25 cellular contexts compared by ENCODE assay signal in genomic region chr19:2656533-2656932, GRCh38. TPM values are rescaled to one million over a fixed set of nuclear protein-coding genes. Genes with fewer than 3 reads are reported as not detected.
DNase-seq lines count a peak whose midpoint lies in the region; ATAC-seq, FAIRE-seq and TF ChIP-seq lines count a peak whose summit lies in the region.
"Had no signal": no experiment of that assay in that cellular context is flagged by ENCODE, and none has a peak within 500 bp of the region (broad histone marks: within the 10 kb centered on the region; RNA-seq: fewer than 3 reads in every experiment).

No MANE protein-coding gene starts in this region.

- H3K4me3 ChIP-seq in K562 = no peak overlapping the region
- H3K4me3 ChIP-seq: A549; BLaER1 treated with 17β-estradiol and CSF1 and Interleukin-3, amounts not matched to agents 10 nM and 100 nM; HAP-1 had no signal

- H2AFZ ChIP-seq in K562 (ENCODE audit: low read depth, low read length) = no peak overlapping the region

- WGBS in K562 (ENCODE audit: insufficient coverage, low coverage, missing lambda C conversion rate) = 23% methylated on average over 9 of the region's 9 CpGs

- CTCF ChIA-PET in K562 (lab: Yijun Ruan, JAX; ENCODE audit: low intra/inter-chr PET ratio) = no interaction called here

- peak overlapping the region in 2 of 3 donors; percentile 31 to 46 for H3K27ac Mint-ChIP-seq in IgD-negative memory B cell
- H3K27ac Mint-ChIP-seq in naive B cell = peak overlapping the region in 5 of 6 donors; percentile 56 to 84 (median 67)
- H3K27ac Mint-ChIP-seq: CD14-positive monocyte; CD4-positive, alpha-beta T cell; HFFc6 had no signal

- H3K27me3 ChIP-seq in K562 (ENCODE audit: control insufficient read depth in 2 of 2, insufficient read depth in 2 of 2, low read length in 2 of 2) = peaks cover 14 to 34% of the 10 kb centered on the region in 2 experiments
- H3K27me3 ChIP-seq: BE2C; BLaER1 treated with 17β-estradiol and CSF1 and Interleukin-3, amounts not matched to agents 10 nM and 100 nM had no signal

- DNase-seq in K562 (ENCODE audit: extremely low read depth in 1 of 4, low spot score in 3 of 4) (no peak), naive B cell (no peak), erythroblast (lab: John Stamatoyannopoulos, UW) (no peak), GM03348 (ENCODE audit: low spot score) (no peak)
- DNase-seq: 8988T; ACHN; AML-193; BE2C; CD4-positive, alpha-beta T cell; CD8-positive, alpha-beta memory T cell; DMS 273 treated with DMSO at 0.1 percent for 48 hours; DMS79; EL; GDM1; GOT3; HFFc6 had no signal

- ATAC-seq in K562 (no peak), naive B cell (ENCODE audit: low read depth in 2 of 2) (no peak), HG02588 (IDR thresholded peaks at IDR 0.05; ENCODE audit: unreplicated experiment) (no peak)
- ATAC-seq: A549 had no signal

- no peaks in the 10 kb centered on the region for H3K36me3 ChIP-seq in K562 (ENCODE audit: control insufficient read depth, insufficient read depth, low read length)
- H3K36me3 ChIP-seq: BE2C, HAP-1 had no signal

- POLR2A ChIA-PET in K562 (lab: Yijun Ruan, JAX) = no interaction called here

- H3K4me2 ChIP-seq in K562 (ENCODE audit: insufficient read depth, low read length) = no peak overlapping the region
- H3K4me2 ChIP-seq: A549 had no signal

- H3K4me3 Mint-ChIP-seq in IgD-negative memory B cell (no peak overlapping the region), naive B cell (no peak overlapping the region)
- H3K4me3 Mint-ChIP-seq: CD14-positive monocyte; CD4-positive, alpha-beta T cell; CD8-positive, alpha-beta memory T cell; HFFc6 had no signal

- no peaks in the 10 kb centered on the region for H3K79me2 ChIP-seq in K562 (ENCODE audit: control insufficient read depth, insufficient read depth, low read length)

- no TSS peak for BruUV-seq in K562 (replicated peaks; lab: Mats Ljungman, UMichigan)

- H3K27me3 Mint-ChIP-seq in IgD-negative memory B cell (no peaks in the 10 kb centered on the region), naive B cell (no peaks in the 10 kb centered on the region)
- H3K27me3 Mint-ChIP-seq: CD4-positive, alpha-beta T cell had no signal

- TF ChIP-seq POLR2A in K562 (conservative IDR thresholded peaks at IDR 0.05) = no peak
- TF ChIP-seq POLR2A in erythroblast (IDR thresholded peaks at IDR 0.05; ENCODE audit: low read length) = no peak

- H3K4me1 Mint-ChIP-seq in IgD-negative memory B cell (peaks cover 17 to 27% (median 20%) of the 10 kb centered on the region in 3 donors), naive B cell (peaks cover 33 to 65% (median 36%) of the 10 kb centered on the region in 3 donors)
- H3K4me1 Mint-ChIP-seq: CD8-positive, alpha-beta memory T cell had no signal

- in situ Hi-C loops in K562 (cut with MboI) = no loop called here

- no peak overlapping the region for H3K9ac ChIP-seq in K562 (ENCODE audit: insufficient read depth in 1 of 2, low read depth in 2 of 2, low read length in 2 of 2)
- H3K9ac ChIP-seq: BLaER1 treated with 17β-estradiol and CSF1 and Interleukin-3, amounts not matched to agents 10 nM and 100 nM had no signal

- no peak for TF ChIP-seq RAD21 in K562 (CRISPR knock-in tag; conservative IDR thresholded peaks at IDR 0.05 in 1 of 2, IDR thresholded peaks at IDR 0.05 in 1 of 2)

- TF ChIP-seq EP300 in K562 (IDR thresholded peaks at IDR 0.05; ENCODE audit: low read length) = no peak

- peaks cover 8% of the 10 kb centered on the region for H3K36me3 Mint-ChIP-seq in IgD-negative memory B cell
- peaks cover 5% of the 10 kb centered on the region in 2 donors for H3K36me3 Mint-ChIP-seq in naive B cell
- H3K36me3 Mint-ChIP-seq: CD14-positive monocyte; CD8-positive, alpha-beta memory T cell had no signal

- H4K20me1 ChIP-seq in K562 (replicated peaks; ENCODE audit: control insufficient read depth, insufficient read depth, low read length) = no peaks in the 10 kb centered on the region

- no peaks in the 10 kb centered on the region for H3K9me3 Mint-ChIP-seq in IgD-negative memory B cell
- peaks cover 0 to 2% (median 0%) of the 10 kb centered on the region in 7 donors for H3K9me3 Mint-ChIP-seq in naive B cell
- H3K9me3 Mint-ChIP-seq: CD4-positive, alpha-beta T cell; CD8-positive, alpha-beta memory T cell; HFFc6 had no signal

- H3K4me1 ChIP-seq in K562 (replicated peaks in 1 of 2; ENCODE audit: control insufficient read depth in 2 of 2, insufficient read depth in 2 of 2, low read length in 2 of 2) = peaks cover 0 to 9% of the 10 kb centered on the region in 2 experiments; a peak in 2 of 5 replicates
- H3K4me1 ChIP-seq: A549, BE2C, HAP-1 had no signal

- TF ChIP-seq CTCF in K562 (IDR thresholded peaks at IDR 0.05 in 2 of 3, conservative IDR thresholded peaks at IDR 0.05 in 1 of 3; ENCODE audit: insufficient read depth in 2 of 3, low read depth in 1 of 3, low read length in 3 of 3) = no peak

- H3K27ac ChIP-seq in K562 (ENCODE audit: extremely low read depth, low read depth, low read length) = no peak overlapping the region
- H3K27ac ChIP-seq: A549; BLaER1 treated with 17β-estradiol and CSF1 and Interleukin-3, amounts not matched to agents 10 nM and 100 nM had no signal

- no peaks in the 10 kb centered on the region for H3K9me1 ChIP-seq in K562 (ENCODE audit: control insufficient read depth, insufficient read depth, low read length)

- H3K9me3 ChIP-seq in K562 (replicated peaks; ENCODE audit: control insufficient read depth, insufficient read depth, low read depth, low read length) = no peaks in the 10 kb centered on the region; the same call in 1 of the 2 replicates
- H3K9me3 ChIP-seq: A549, BE2C, HAP-1 had no signal

- intact Hi-C loops in K562 (cut with micrococcal nuclease) = no loop called here

- no peak for FAIRE-seq in K562 (lab: Jason Lieb, UNC)
- FAIRE-seq: A549, D721Med, GM12892, H54 had no signal

TF ChIP-seq in K562, 482 proteins besides CTCF, POLR2A, EP300 and RAD21 (continues in another document):
- TF ChIP-seq DIDO1 (tag; IDR thresholded peaks at IDR 0.05; ENCODE audit: low read depth) = no peak
- TF ChIP-seq L3MBTL2 (IDR thresholded peaks at IDR 0.05) = peak; percentile 60
- no peak for TF ChIP-seq TBP (optimal IDR thresholded peaks at IDR 0.05; ENCODE audit: low read depth, low read length)
- TF ChIP-seq RB1 (IDR thresholded peaks at IDR 0.05; ENCODE audit: low read depth) = no peak
- no peak for TF ChIP-seq POLR2H (tag; IDR thresholded peaks at IDR 0.05; ENCODE audit: low read depth)
- TF ChIP-seq KDM2B (CRISPR knock-in tag; IDR thresholded peaks at IDR 0.05) = no peak
- TF ChIP-seq, protein P1, sequence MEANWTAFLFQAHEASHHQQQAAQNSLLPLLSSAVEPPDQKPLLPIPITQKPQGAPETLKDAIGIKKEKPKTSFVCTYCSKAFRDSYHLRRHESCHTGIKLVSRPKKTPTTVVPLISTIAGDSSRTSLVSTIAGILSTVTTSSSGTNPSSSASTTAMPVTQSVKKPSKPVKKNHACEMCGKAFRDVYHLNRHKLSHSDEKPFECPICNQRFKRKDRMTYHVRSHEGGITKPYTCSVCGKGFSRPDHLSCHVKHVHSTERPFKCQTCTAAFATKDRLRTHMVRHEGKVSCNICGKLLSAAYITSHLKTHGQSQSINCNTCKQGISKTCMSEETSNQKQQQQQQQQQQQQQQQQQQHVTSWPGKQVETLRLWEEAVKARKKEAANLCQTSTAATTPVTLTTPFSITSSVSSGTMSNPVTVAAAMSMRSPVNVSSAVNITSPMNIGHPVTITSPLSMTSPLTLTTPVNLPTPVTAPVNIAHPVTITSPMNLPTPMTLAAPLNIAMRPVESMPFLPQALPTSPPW (CRISPR knock-in tag; IDR thresholded peaks at IDR 0.05) = no peak
- peak in 1 of 2 experiments; percentile 50 for TF ChIP-seq E2F6 (IDR thresholded peaks at IDR 0.05; ENCODE audit: borderline replicate concordance in 1 of 2, extremely low read depth in 1 of 2, insufficient read depth in 1 of 2, insufficient read length in 1 of 2, low read depth in 1 of 2, low read length in 1 of 2, poor library complexity in 1 of 2, severe bottlenecking in 1 of 2)

RNA-seq across cellular contexts. Expression of gene GNG7, which starts 46.0 kb away (rescaled TPM):
- 74.6 TPM for polyA plus RNA-seq in IgD-negative memory B cell
- 0.09 and 0.16 TPM in 2 replicates for total RNA-seq in K562 (2011; cell fraction: chromatin; rRNA removed; ENCODE audit: low replicate concordance)
- total RNA-seq in K562 (2011; cell fraction: nucleolus; rRNA removed) = under 0.01 and 0.13 TPM in 2 replicates
- 0.15 TPM in 1 of 2 replicates, not detected in the other for total RNA-seq in K562 (2011; cell fraction: nucleoplasm; rRNA removed)
- total RNA-seq in K562 (2014; rRNA removed) = 0.09 TPM in 1 of 2 replicates, not detected in the other
- total RNA-seq in K562 (2014; rRNA removed; fragmentation: Illumina TruSeq; extraction: Trizol) = 0.04 TPM in 1 of 2 replicates, not detected in the other
- 0.04 TPM in 2 replicates for total RNA-seq in K562 (2015; rRNA removed; fragmentation: Illumina TruSeq; extraction: Trizol)
- 0.11 and 0.20 TPM in 2 replicates for total RNA-seq in K562 (2021)
- polyA plus RNA-seq in K562 (2011; rRNA removed) = 0.08 and 0.12 TPM in 2 replicates
- polyA plus RNA-seq in K562 (2011; cell fraction: cytosol; rRNA removed) = 0.15 and 0.27 TPM in 2 replicates
- polyA plus RNA-seq in K562 (2011; cell fraction: nucleus; rRNA removed) = 0.04 and 0.22 TPM in 2 replicates
- polyA plus RNA-seq in K562 (2012) = 0.10 and 0.53 TPM in 2 replicates
- 0.04 TPM in 2 replicates for polyA plus RNA-seq in K562 (2014; fragmentation: Illumina TruSeq; extraction: Trizol)
- under 1 TPM in 1 of 2 experiments, not detected in 1; 0.01 TPM for polyA plus RNA-seq in K562 (2014; fragmentation: Nextera tagmentation; extraction: Ambion mirVana)
- polyA plus RNA-seq in K562 (2014; rRNA removed) = 0.07 TPM in 1 of 2 replicates, not detected in the other
- 0.03 TPM in 1 of 2 replicates, not detected in the other for polyA minus RNA-seq in K562 (2011; rRNA and poly(A)+ RNA removed)
- polyA minus RNA-seq in K562 (2011; cell fraction: cytosol; rRNA and poly(A)+ RNA removed) = not detected in 2 replicates
- not detected in 2 replicates for polyA minus RNA-seq in K562 (2011; cell fraction: nucleus; rRNA and poly(A)+ RNA removed)
- polyA plus RNA-seq in naive B cell (ENCODE audit: low read depth in 6 of 6) = 10 to 100 TPM; 49.1 to 72.0 (median 60.9) TPM

Comparison
In these comparisons a context has a peak if more than half of its experiments do, and no peak if none do; other contexts are left out.
1. RNA of gene GNG7, which starts 46.0 kb away (polyA plus RNA-seq): 74.6 TPM in IgD-negative memory B cell (single experiment) and 49.1 to 72.0 TPM in naive B cell; 0.01 to 0.53 TPM in K562; every median in the first group is over 10 times any median in the second.